ENCODE assay signal across 2 cellular contexts in genomic region chr19:42360787-42361544, GRCh38.
TF ChIP-seq lines count a peak whose summit lies in the region.

No MANE protein-coding gene starts in this region.

TF ChIP-seq in SK-N-SH, 30 proteins besides CTCF, POLR2A, EP300 and RAD21 (continued from another document):
- TF ChIP-seq NFIC (IDR thresholded peaks at IDR 0.05; ENCODE audit: borderline replicate concordance) (no peak), FOSL2 (IDR thresholded peaks at IDR 0.05; ENCODE audit: borderline replicate concordance, low read depth) (no peak), FOXJ3 (CRISPR knock-in tag; IDR thresholded peaks at IDR 0.05) (no peak), GABPA (IDR thresholded peaks at IDR 0.05; ENCODE audit: low read depth) (no peak), ELF1 (IDR thresholded peaks at IDR 0.05) (no peak)
- TF ChIP-seq, protein P1, sequence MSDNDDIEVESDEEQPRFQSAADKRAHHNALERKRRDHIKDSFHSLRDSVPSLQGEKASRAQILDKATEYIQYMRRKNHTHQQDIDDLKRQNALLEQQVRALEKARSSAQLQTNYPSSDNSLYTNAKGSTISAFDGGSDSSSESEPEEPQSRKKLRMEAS (IDR thresholded peaks at IDR 0.05; ENCODE audit: low read depth): no peak

TF ChIP-seq in SK-N-SH treated with all-trans-retinoic acid at 6 μM for 48 hours, 23 proteins besides CTCF, POLR2A, EP300 and RAD21 (continued from another document):
- no peak for TF ChIP-seq ZFP30 (CRISPR knock-in tag; IDR thresholded peaks at IDR 0.05)
- no peak for TF ChIP-seq ZNF70 (CRISPR knock-in tag; IDR thresholded peaks at IDR 0.05)
- no peak for TF ChIP-seq RARB (CRISPR knock-in tag; IDR thresholded peaks at IDR 0.05)
- no peak for TF ChIP-seq GLIS3 (CRISPR knock-in tag; IDR thresholded peaks at IDR 0.05)
TF ChIP-seq in SK-N-SH treated with all-trans-retinoic acid at 6 μM for 48 hours: peak in this region for 0.
